In genomic region chr18:48944634-48945033, GRCh38 we compare ENCODE assay signal across 12 cellular contexts. TPM values are rescaled to one million over a fixed set of nuclear protein-coding genes. Genes with fewer than 3 reads are reported as not detected.
DNase-seq lines count a peak whose midpoint lies in the region; ATAC-seq and TF ChIP-seq lines count a peak whose summit lies in the region.
"Had no signal": no experiment of that assay in that cellular context is flagged by ENCODE, and none has a peak within 500 bp of the region (broad histone marks: within the 10 kb centered on the region; RNA-seq: fewer than 3 reads in every experiment).

No MANE protein-coding gene starts in this region.

- H3K79me1 ChIP-seq in mesendoderm (ENCODE audit: low read length) = no peaks in the 10 kb centered on the region

- H3K27me3 ChIP-seq in cardiac muscle cell = no peaks in the 10 kb centered on the region
- no peaks in the 10 kb centered on the region for H3K27me3 ChIP-seq in mesendoderm (ENCODE audit: insufficient read depth, low read length, poor library complexity)
- no peaks in the 10 kb centered on the region for H3K27me3 ChIP-seq in upper lobe of right lung

- peak overlapping the region; percentile 5 for H3K4me2 ChIP-seq in mesendoderm (ENCODE audit: low read length)

- no CpG with 5 or more reads among the region's 7 CpGs for WGBS in mesendoderm (ENCODE audit: extremely low coverage, insufficient coverage, low lambda C conversion rate)

- in situ Hi-C loops in astrocyte of the spinal cord (cut with HindIII; ENCODE audit: low sequenced_read_pairs) = no loop called here

- peaks cover 23% of the 10 kb centered on the region for H3K36me3 ChIP-seq in cardiac muscle cell
- peaks cover 28% of the 10 kb centered on the region for H3K36me3 ChIP-seq in mesendoderm (ENCODE audit: control insufficient read depth, insufficient read depth, low read length)
- peaks cover 19% of the 10 kb centered on the region for H3K36me3 ChIP-seq in upper lobe of right lung

- no peak overlapping the region for H3K18ac ChIP-seq in mesendoderm (ENCODE audit: low read length)

- DNase-seq in cardiac muscle cell (ENCODE audit: low read depth in 1 of 2, low spot score in 1 of 2) (peak; percentile 57), Right ventricle myocardium superior (no peak), astrocyte of the spinal cord (ENCODE audit: low read depth, low spot score) (peak; percentile 60), mesendoderm (no peak), upper lobe of right lung (peak; percentile 60), NCI-H446 (lab: John Stamatoyannopoulos, UW) (no peak)
- DNase-seq: activated CD4-positive, alpha-beta T cell treated with anti-CD3 and anti-CD28 coated beads, Interleukin-2, amount 50 U/mL, for 1 hour; KG1; left cardiac atrium; stimulated activated CD4-positive, alpha-beta T cell treated with anti-CD3 and anti-CD28 coated beads, Interleukin-1b, Interleukin-23, amount 100 ng/mL, for 48 hours had no signal

- peak overlapping the region; percentile 18 for H3K56ac ChIP-seq in mesendoderm (ENCODE audit: low read length)

- no peak overlapping the region for H2AK5ac ChIP-seq in mesendoderm (ENCODE audit: low read length)

- H2BK120ac ChIP-seq in mesendoderm (ENCODE audit: low read depth, low read length) = no peak overlapping the region

- peaks cover 100% of the 10 kb centered on the region for H3K79me2 ChIP-seq in mesendoderm (ENCODE audit: control insufficient read depth, insufficient read depth, low read length)

- no peak for ATAC-seq in Right ventricle myocardium superior (ENCODE audit: poor library complexity)
- peak; percentile 23 for ATAC-seq in upper lobe of right lung
- no peak for ATAC-seq in HG02678 (IDR thresholded peaks at IDR 0.05; ENCODE audit: unreplicated experiment)
- ATAC-seq in HG03439 (IDR thresholded peaks at IDR 0.05; ENCODE audit: unreplicated experiment) = no peak

- no peak overlapping the region for H3K4ac ChIP-seq in mesendoderm (ENCODE audit: low read depth, low read length)

- no peak overlapping the region for H2BK5ac ChIP-seq in mesendoderm (ENCODE audit: low read length)

- H4K8ac ChIP-seq in mesendoderm (ENCODE audit: low read depth, low read length) = no peak overlapping the region

- no peak overlapping the region for H4K5ac ChIP-seq in mesendoderm (ENCODE audit: low read length)

- peak overlapping the region; percentile 96 for H3K27ac ChIP-seq in cardiac muscle cell
- H3K27ac ChIP-seq in mesendoderm (ENCODE audit: low read depth, low read length) = no peak overlapping the region
- H3K27ac ChIP-seq in upper lobe of right lung = peak overlapping the region; percentile 59

- H3K9ac ChIP-seq in mesendoderm (ENCODE audit: low read length) = peak overlapping the region; percentile 33

- TF ChIP-seq CTCF in cardiac muscle cell (IDR thresholded peaks at IDR 0.05; ENCODE audit: low read depth, low read length) (no peak), astrocyte of the spinal cord (IDR thresholded peaks at IDR 0.05; ENCODE audit: low read depth, low read length) (no peak), upper lobe of right lung (IDR thresholded peaks at IDR 0.05) (no peak)

- intact Hi-C loops in Right ventricle myocardium superior (cut with DNase I) (loop anchor here (5.0 to 10.0 kb wide), 2 partner anchors 110 to 162 kb away; no protein-coding TSS in a partner anchor), upper lobe of right lung (cut with DNase I) (loop anchor here (10.0 kb wide), 1 partner anchor 270 kb away; no protein-coding TSS in a partner anchor)

- H3K4me3 ChIP-seq in cardiac muscle cell (peak overlapping the region; percentile 2), astrocyte of the spinal cord (ENCODE audit: low read depth, low read length) (no peak overlapping the region), mesendoderm (ENCODE audit: low read length) (no peak overlapping the region), upper lobe of right lung (peak overlapping the region; percentile 83)

- H3K23ac ChIP-seq in mesendoderm (ENCODE audit: low read length) = no peak overlapping the region

- H2BK15ac ChIP-seq in mesendoderm (replicated peaks; ENCODE audit: low read depth) = no peak overlapping the region

- no peaks in the 10 kb centered on the region for H3K9me3 ChIP-seq in cardiac muscle cell (ENCODE audit: low read depth)
- no peaks in the 10 kb centered on the region for H3K9me3 ChIP-seq in upper lobe of right lung

- H3K4me1 ChIP-seq in cardiac muscle cell (ENCODE audit: low read depth) = peaks cover 79% of the 10 kb centered on the region
- peaks cover 60% of the 10 kb centered on the region for H3K4me1 ChIP-seq in mesendoderm (ENCODE audit: control insufficient read depth, low read depth, low read length)
- H3K4me1 ChIP-seq in upper lobe of right lung = peaks cover 85% of the 10 kb centered on the region

RNA-seq across cellular contexts. Expression of gene SMAD7, which starts 6.1 kb away (rescaled TPM):
- total RNA-seq in cardiac muscle cell = 93.1 and 129 TPM in 2 replicates
- 60.1 and 80.8 TPM in 2 replicates for polyA plus RNA-seq in cardiac muscle cell
- total RNA-seq in Right ventricle myocardium superior = 14.0 TPM
- polyA plus RNA-seq in mesendoderm (2013, experiment 1 of 2) = 25.8 TPM
- 23.8 TPM for polyA plus RNA-seq in mesendoderm (2013, experiment 2 of 2)
- total RNA-seq in upper lobe of right lung = 68.9 TPM

Comparison
In these comparisons a context has a peak if more than half of its experiments do, and no peak if none do; other contexts are left out.
1. DNase-seq: peak in cardiac muscle cell (2 of 2), astrocyte of the spinal cord (single experiment) and upper lobe of right lung (single experiment); none in Right ventricle myocardium superior (single experiment), mesendoderm (single experiment) and NCI-H446 (0 of 2).
2. H3K4me3 ChIP-seq: peak in cardiac muscle cell (single experiment) and upper lobe of right lung (single experiment); none in astrocyte of the spinal cord (single experiment) and mesendoderm (single experiment).